In genomic region chr12:43835656-43836454, GRCh38 we compare ENCODE assay signal across 8 cellular contexts. TPM values are rescaled to one million over a fixed set of nuclear protein-coding genes. Genes with fewer than 3 reads are reported as not detected.
DNase-seq lines count a peak whose midpoint lies in the region; ATAC-seq and TF ChIP-seq lines count a peak whose summit lies in the region.

Gene TMEM117 (plus strand): TSS chr12:43836081.

- DNase-seq in HuH-7.5 (ENCODE audit: low spot score) (peak; percentile 50), T-helper 2 cell (peak; percentile 33 to 64 (median 45)), ascending aorta (ENCODE audit: low spot score in 2 of 2) (peak; percentile 13 to 82), hypothalamus (lab: John Stamatoyannopoulos, UW) (peak in 49 of 51 donors; percentile 10 to 78 (median 50)), sigmoid colon (peak; percentile 84), foreskin melanocyte (no peak)

- H3K4me3 ChIP-seq in ascending aorta = peak within 1 kb of the TSS; percentile 88 to 89
- peak within 1 kb of the TSS; percentile 69 to 80 (median 74) for H3K4me3 ChIP-seq in sigmoid colon

- H3K9me3 ChIP-seq in ES-I3 (ENCODE audit: control insufficient read depth, insufficient read depth, low read length) = no peaks in the 10 kb centered on the region
- no peaks in the 10 kb centered on the region for H3K9me3 ChIP-seq in ascending aorta
- no peaks in the 10 kb centered on the region for H3K9me3 ChIP-seq in sigmoid colon

- TF ChIP-seq EP300 in sigmoid colon (IDR thresholded peaks at IDR 0.05) = no peak

- intact Hi-C loops in ascending aorta (cut with DNase I) = loop anchor here (1.0 to 10.0 kb wide), 3 partner anchors 30 to 1601 kb away; partner anchors contain the start of genes IRAK4, PUS7L, TWF1 and YAF2
- intact Hi-C loops in sigmoid colon (cut with DNase I) = loop anchor here (1.0 to 5.0 kb wide), 2 partner anchors 30 to 46 kb away; partner anchors contain the start of gene TWF1

- WGBS in sigmoid colon, 2 donors = 0% methylated on average over 101 of the region's 101 CpGs

- TF ChIP-seq POLR2A in sigmoid colon (IDR thresholded peaks at IDR 0.05) = no peak

- no peaks in the 10 kb centered on the region for H3K27me3 ChIP-seq in ascending aorta
- H3K27me3 ChIP-seq in sigmoid colon = no peaks in the 10 kb centered on the region

- H3K9ac ChIP-seq in ES-I3 (ENCODE audit: low read depth, low read length) = peak within 1 kb of the TSS; percentile 88

- H3K27ac ChIP-seq in ascending aorta = peak within 1 kb of the TSS; percentile 97
- H3K27ac ChIP-seq in sigmoid colon = peak within 1 kb of the TSS; percentile 95 to 98 (median 96)

- ATAC-seq in GM21529 (IDR thresholded peaks at IDR 0.05; ENCODE audit: unreplicated experiment) = peak; percentile 76

- H3K36me3 ChIP-seq in ES-I3 (ENCODE audit: insufficient read depth, low read length) (no peaks in the 10 kb centered on the region), ascending aorta (no peaks in the 10 kb centered on the region), sigmoid colon (no peaks in the 10 kb centered on the region)

- TF ChIP-seq CTCF in ascending aorta (IDR thresholded peaks at IDR 0.05) = no peak
- TF ChIP-seq CTCF in sigmoid colon (IDR thresholded peaks at IDR 0.05) = no peak

- H3K4me1 ChIP-seq in ES-I3 (ENCODE audit: insufficient read depth, low read length) = no peaks in the 10 kb centered on the region
- H3K4me1 ChIP-seq in ascending aorta = peaks cover 0 to 12% of the 10 kb centered on the region in 2 donors
- H3K4me1 ChIP-seq in sigmoid colon = peaks cover 0 to 23% (median 13%) of the 10 kb centered on the region in 4 donors

RNA-seq across cellular contexts. Expression of gene TMEM117, which starts in this region (rescaled TPM):
- total RNA-seq in ascending aorta = 0.43 TPM
- 10 to 100 TPM; 17.5 to 21.4 (median 18.9) TPM for total RNA-seq in sigmoid colon
- polyA plus RNA-seq in sigmoid colon = 1 to 10 TPM; 2.3 to 3.8 (median 3.0) TPM

Comparison
In these comparisons a context has a peak if more than half of its experiments do, and no peak if none do; other contexts are left out.
1. RNA of gene TMEM117 (total RNA-seq): 17.5 to 21.4 TPM in sigmoid colon; 0.43 TPM in ascending aorta (single experiment); every median in the first group is over 10 times any median in the second.
2. Peak in DNase-seq, H3K4me3 ChIP-seq and H3K27ac ChIP-seq in ascending aorta; RNA of the gene not detected or under 1 TPM.